8 cellular contexts compared by ENCODE assay signal in genomic region chr22:22168190-22168940, GRCh38.
DNase-seq lines count a peak whose midpoint lies in the region; ATAC-seq lines count a peak whose summit lies in the region.

No MANE protein-coding gene starts in this region.

- H2AFZ ChIP-seq in Karpas-422 (ENCODE audit: low read length): peak overlapping the region; percentile 79; the same call in 1 of the 2 replicates

- H3K9me3 ChIP-seq in Karpas-422 (ENCODE audit: low read length) (no peaks in the 10 kb centered on the region), iPS DF 6.9 (ENCODE audit: control insufficient read depth, insufficient read depth, low read length) (no peaks in the 10 kb centered on the region)

- H3K27me3 ChIP-seq in Karpas-422 (ENCODE audit: low read length): no peaks in the 10 kb centered on the region
- peaks cover 49% of the 10 kb centered on the region for H3K27me3 ChIP-seq in iPS DF 6.9 (ENCODE audit: control insufficient read depth, insufficient read depth, low read length)

- no peaks in the 10 kb centered on the region for H3K79me2 ChIP-seq in Karpas-422 (ENCODE audit: low read length)

- H3K9ac ChIP-seq in Karpas-422 (ENCODE audit: low read length): peak overlapping the region; percentile 70

- H3K9me2 ChIP-seq in Karpas-422 (replicated peaks; ENCODE audit: insufficient read depth, low read length): no peaks in the 10 kb centered on the region

- H3K4me1 ChIP-seq in Karpas-422 (ENCODE audit: low read length) (peaks cover 89% of the 10 kb centered on the region), iPS DF 6.9 (ENCODE audit: control insufficient read depth, insufficient read depth, low read length) (no peaks in the 10 kb centered on the region)

- peak overlapping the region; percentile 64 for H3K4me3 ChIP-seq in Karpas-422 (ENCODE audit: low read length)
- no peak overlapping the region for H3K4me3 ChIP-seq in iPS DF 6.9 (ENCODE audit: low read length)

- peak; percentile 66 for DNase-seq in DMS153 treated with DMSO at 0.1 percent for 48 hours (lab: John Stamatoyannopoulos, UW; ENCODE audit: unreplicated experiment)
- DNase-seq in Karpas-422: peak; percentile 94
- peak; percentile 63 for DNase-seq in SW480 (ENCODE audit: low spot score)
- peak; percentile 52 for DNase-seq in iPS DF 6.9 (ENCODE audit: low read depth, low spot score)
- DNase-seq in caudate nucleus (lab: John Stamatoyannopoulos, UW): no peak
- DNase-seq in SKM-1 treated with dmso at 0.1 percent for 144 hours (lab: John Stamatoyannopoulos, UW; ENCODE audit: unreplicated experiment): no peak
- no peak for DNase-seq in cerebellum (ENCODE audit: low spot score)

- H3K36me3 ChIP-seq in Karpas-422 (ENCODE audit: insufficient read depth, low read length) (no peaks in the 10 kb centered on the region), iPS DF 6.9 (ENCODE audit: control insufficient read depth, insufficient read depth, low read length) (no peaks in the 10 kb centered on the region)

- peak overlapping the region; percentile 96 for H3K27ac ChIP-seq in Karpas-422 (ENCODE audit: low read length)
- no peak overlapping the region for H3K27ac ChIP-seq in iPS DF 6.9 (ENCODE audit: low read length)
- H3K27ac ChIP-seq in caudate nucleus (ENCODE audit: low read depth, low read length): no peak overlapping the region

- H4K20me1 ChIP-seq in Karpas-422 (ENCODE audit: insufficient read depth, low read depth, low read length): no peaks in the 10 kb centered on the region

- peak; percentile 16 for ATAC-seq in GM21367 (IDR thresholded peaks at IDR 0.05; ENCODE audit: unreplicated experiment)

- H3K4me2 ChIP-seq in Karpas-422 (ENCODE audit: low read depth, low read length, poor library complexity, severe bottlenecking): peak overlapping the region; percentile 83

- WGBS in iPS DF 6.9 (ENCODE audit: insufficient coverage, insufficient read length): no CpG with 5 or more reads among the region's 7 CpGs

Comparison
In these comparisons a context has a peak if more than half of its experiments do, and no peak if none do; other contexts are left out.
1. DNase-seq: peak in DMS153 treated with DMSO at 0.1 percent for 48 hours (single experiment), Karpas-422 (single experiment), SW480 (single experiment) and iPS DF 6.9 (single experiment); none in caudate nucleus (0 of 61), SKM-1 treated with dmso at 0.1 percent for 144 hours (single experiment) and cerebellum (single experiment).